ENCODE assay signal across 8 cellular contexts in genomic region chr6:154511735-154512097, GRCh38. TPM values are rescaled to one million over a fixed set of nuclear protein-coding genes. Genes with fewer than 3 reads are reported as not detected.
A peak's percentile ranks its signal among the peaks of the same experiment; 100 is the strongest.
DNase-seq lines count a peak whose midpoint lies in the region; ATAC-seq and TF ChIP-seq lines count a peak whose summit lies in the region.

No MANE protein-coding gene starts in this region.

- H3K4me3 Mint-ChIP-seq in Caco-2 (ENCODE audit: unreplicated experiment) (peak overlapping the region; percentile 93), chondrocyte (ENCODE audit: unreplicated experiment) (peak overlapping the region; percentile 55), neural crest cell (peak overlapping the region; percentile 82)
- no peak overlapping the region for H3K4me3 Mint-ChIP-seq in activated CD4-positive, alpha-beta memory T cell treated with anti-CD3 and anti-CD28 coated beads for 36 hours

- H3K27me3 ChIP-seq in Caco-2 (replicated peaks; ENCODE audit: control insufficient read depth, insufficient read depth, low read length), result no peaks in the 10 kb centered on the region

- H3K9me3 Mint-ChIP-seq in Caco-2 (ENCODE audit: unreplicated experiment) (no peaks in the 10 kb centered on the region), chondrocyte (ENCODE audit: low read depth) (no peaks in the 10 kb centered on the region), neural crest cell (no peaks in the 10 kb centered on the region)
- H3K9me3 Mint-ChIP-seq in activated CD4-positive, alpha-beta memory T cell treated with anti-CD3 and anti-CD28 coated beads for 36 hours, result no peaks in the 10 kb centered on the region

- POLR2A ChIA-PET in Caco-2 (lab: Charles Lee), result interaction anchor here (0.6 to 1.0 kb wide), 2 partner anchors 27 to 43 kb away, joined by 3 to 4 read pairs; no protein-coding TSS in a partner anchor
- POLR2A ChIA-PET in activated CD4-positive, alpha-beta memory T cell treated with anti-CD3 and anti-CD28 coated beads for 36 hours (lab: Charles Lee), result no interaction called here

- H3K36me3 Mint-ChIP-seq in Caco-2 (ENCODE audit: insufficient read depth, unreplicated experiment) (peaks cover 6% of the 10 kb centered on the region), chondrocyte (ENCODE audit: low read depth) (peaks cover 2% of the 10 kb centered on the region), neural crest cell (ENCODE audit: low read depth) (peaks cover 2% of the 10 kb centered on the region)
- no peaks in the 10 kb centered on the region for H3K36me3 Mint-ChIP-seq in activated CD4-positive, alpha-beta memory T cell treated with anti-CD3 and anti-CD28 coated beads for 36 hours

- H3K27me3 Mint-ChIP-seq in Caco-2 (ENCODE audit: insufficient read depth, unreplicated experiment), result no peaks in the 10 kb centered on the region
- H3K27me3 Mint-ChIP-seq in chondrocyte (ENCODE audit: low read depth), result no peaks in the 10 kb centered on the region
- peaks cover 5% of the 10 kb centered on the region for H3K27me3 Mint-ChIP-seq in neural crest cell (ENCODE audit: low read depth)
- peaks cover 46% of the 10 kb centered on the region for H3K27me3 Mint-ChIP-seq in activated CD4-positive, alpha-beta memory T cell treated with anti-CD3 and anti-CD28 coated beads for 36 hours

- peak overlapping the region; percentile 96 for H3K4me3 ChIP-seq in Caco-2 (ENCODE audit: low read depth, low read length)

- intact Hi-C loops in Caco-2 (cut with micrococcal nuclease; ENCODE audit: unreplicated experiment), result loop anchor here (2.0 to 5.0 kb wide), 4 partner anchors 71 to 223 kb away; no protein-coding TSS in a partner anchor
- intact Hi-C loops in activated CD4-positive, alpha-beta memory T cell treated with anti-CD3 and anti-CD28 coated beads for 36 hours (cut with micrococcal nuclease), result no loop called here

- H3K4me1 ChIP-seq in Caco-2, result peaks cover 41% of the 10 kb centered on the region

- no peaks in the 10 kb centered on the region for H3K36me3 ChIP-seq in Caco-2 (ENCODE audit: control insufficient read depth, insufficient read depth, low read length)

- ATAC-seq in stimulated activated naive CD8-positive, alpha-beta T cell treated with anti-CD3 and anti-CD28 coated beads, Interleukin-15, Interleukin-2, amounts not matched to agents 100 U/mL and 50 U/mL, for 24 hours, result no peak

- DNase-seq in Caco-2 (no peak), NCI-H2029 (lab: John Stamatoyannopoulos, UW) (peak; percentile 78), chondrocyte (ENCODE audit: low spot score) (no peak), neural crest cell (ENCODE audit: low read depth, low spot score) (no peak), cerebellar cortex (ENCODE audit: low spot score) (no peak)
- no peak for DNase-seq in activated CD4-positive, alpha-beta memory T cell treated with anti-CD3 and anti-CD28 coated beads for 36 hours
- no peak for DNase-seq in activated CD8-positive, alpha-beta memory T cell treated with anti-CD3 and anti-CD28 coated beads for 24 hours
- DNase-seq in stimulated activated naive CD8-positive, alpha-beta T cell treated with anti-CD3 and anti-CD28 coated beads, Interleukin-15, Interleukin-2, amounts not matched to agents 100 U/mL and 50 U/mL, for 24 hours, result no peak

- CTCF ChIA-PET in Caco-2 (lab: Charles Lee), result interaction anchor here (1.0 to 1.2 kb wide), 2 partner anchors 26 to 27 kb away, joined by 4 read pairs; no protein-coding TSS in a partner anchor
- CTCF ChIA-PET in activated CD4-positive, alpha-beta memory T cell treated with anti-CD3 and anti-CD28 coated beads for 36 hours (lab: Charles Lee), result interaction anchor here (1.0 to 1.2 kb wide), 2 partner anchors 12 to 354 kb away, joined by 3 to 5 read pairs; no protein-coding TSS in a partner anchor

- BruUV-seq in Caco-2 (replicated peaks; lab: Mats Ljungman, UMichigan), result no TSS peak

- H3K27ac Mint-ChIP-seq in Caco-2 (ENCODE audit: unreplicated experiment) (peak overlapping the region; percentile 80), chondrocyte (ENCODE audit: unreplicated experiment) (peak overlapping the region; percentile 68), neural crest cell (ENCODE audit: unreplicated experiment) (no peak overlapping the region)
- H3K27ac Mint-ChIP-seq in activated CD4-positive, alpha-beta memory T cell treated with anti-CD3 and anti-CD28 coated beads for 36 hours, result no peak overlapping the region

- H3K9me3 ChIP-seq in Caco-2, result no peaks in the 10 kb centered on the region

- H3K4me1 Mint-ChIP-seq in Caco-2 (ENCODE audit: low read depth, unreplicated experiment) (peaks cover 30% of the 10 kb centered on the region), chondrocyte (ENCODE audit: low read depth) (peaks cover 36% of the 10 kb centered on the region), neural crest cell (peaks cover 30% of the 10 kb centered on the region)
- H3K4me1 Mint-ChIP-seq in activated CD4-positive, alpha-beta memory T cell treated with anti-CD3 and anti-CD28 coated beads for 36 hours (ENCODE audit: low read depth), result peaks cover 11% of the 10 kb centered on the region

- TF ChIP-seq CTCF in Caco-2 (IDR thresholded peaks at IDR 0.05; ENCODE audit: insufficient read depth in 1 of 2, low read depth in 1 of 2, low read length in 1 of 2, severe bottlenecking in 1 of 2, unreplicated experiment in 1 of 2), result no peak
- TF ChIP-seq CTCF in chondrocyte (IDR thresholded peaks at IDR 0.05), result no peak
- no peak for TF ChIP-seq CTCF in neural crest cell (conservative IDR thresholded peaks at IDR 0.05)

RNA-seq across cellular contexts. Expression of gene CNKSR3, which starts 1.2 kb away (rescaled TPM):
- 31.8 and 33.1 TPM in 2 replicates for total RNA-seq in Caco-2 (2022)
- 11.5 to 14.2 TPM (median 12.8 TPM) in 3 replicates for total RNA-seq in chondrocyte
- 11.7 and 11.8 TPM in 2 replicates for total RNA-seq in neural crest cell
- total RNA-seq in activated CD4-positive, alpha-beta memory T cell treated with anti-CD3 and anti-CD28 coated beads for 36 hours, result under 1 TPM; 0.12 TPM

Comparison
In these comparisons a context has a peak if more than half of its experiments do, and no peak if none do; other contexts are left out.
1. H3K27ac Mint-ChIP-seq: peak in Caco-2 (single experiment) and chondrocyte (single experiment); none in neural crest cell (single experiment) and activated CD4-positive, alpha-beta memory T cell treated with anti-CD3 and anti-CD28 coated beads for 36 hours (single experiment).
2. RNA of gene CNKSR3, which starts 1.2 kb away (total RNA-seq): 31.8 to 33.1 TPM in Caco-2, 11.5 to 14.2 TPM in chondrocyte and 11.7 to 11.8 TPM in neural crest cell; 0.12 TPM in activated CD4-positive, alpha-beta memory T cell treated with anti-CD3 and anti-CD28 coated beads for 36 hours; every median in the first group is over 10 times any median in the second.